21 cellular contexts compared by ENCODE assay signal in the genomic region with DNA sequence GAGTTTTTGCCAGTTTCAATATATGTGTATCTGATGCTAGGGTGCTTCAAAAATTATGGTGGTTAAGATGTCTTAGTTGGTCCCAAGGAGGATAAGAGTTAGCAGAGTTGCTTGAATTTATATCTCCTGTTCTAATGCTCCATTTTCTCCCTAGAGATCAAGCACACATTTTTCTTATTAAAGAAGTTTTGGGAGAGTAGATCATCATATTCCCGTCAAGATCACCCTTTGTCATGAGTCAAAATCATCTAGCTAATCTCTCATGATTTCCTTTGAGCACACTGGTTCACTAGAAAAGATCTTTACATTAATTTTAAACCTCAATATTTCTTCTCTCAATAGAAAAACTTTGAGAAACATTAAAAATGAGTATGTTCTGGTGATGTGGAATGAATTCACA.
"Had no signal": no experiment of that assay in that cellular context is flagged by ENCODE, and none has a peak within 500 bp of the region (broad histone marks: within the 10 kb centered on the region; RNA-seq: fewer than 3 reads in every experiment).

No MANE protein-coding gene starts in this region.

- H3K36me3 ChIP-seq: esophagus muscularis mucosa, gastrocnemius medialis, heart right ventricle, neutrophil, right atrium auricular region, sigmoid colon, suprapubic skin, thyroid gland, vagina had no signal

- H3K27me3 ChIP-seq: esophagus muscularis mucosa, gastrocnemius medialis, heart right ventricle, neutrophil, right atrium auricular region, sigmoid colon, suprapubic skin, thyroid gland, vagina had no signal

- H3K4me1 ChIP-seq: gastrocnemius medialis, heart right ventricle, right atrium auricular region, sigmoid colon, suprapubic skin, thyroid gland, vagina had no signal

- DNase-seq: effector memory CD4-positive, alpha-beta T cell; gastrocnemius medialis; heart right ventricle; hypothalamus; kidney glomerular epithelial cell; mucosa of descending colon; naive thymus-derived CD8-positive, alpha-beta T cell; posterior cingulate gyrus; sigmoid colon; stimulated activated CD4-positive, alpha-beta T cell treated with anti-CD3 and anti-CD28 coated beads, Interleukin-2, amount 100 ng/mL, for 24 hours; stimulated activated CD4-positive, alpha-beta T cell treated with anti-CD3 and anti-CD28 coated beads, Interleukin-4, amount 100 ng/mL, for 4 hours; stimulated activated naive B cell treated with anti-CD40 and anti-IgM and Interleukin-4, amounts not matched to agents 10 μg/mL and 1 μg/mL and 100 μg/mL, for 72 hours; thyroid gland had no signal

- H3K27ac ChIP-seq: epithelial cell of prostate, esophagus muscularis mucosa, gastrocnemius medialis, heart right ventricle, neutrophil, right atrium auricular region, sigmoid colon, skin epidermis, suprapubic skin, thyroid gland, vagina had no signal

- H3K4me3 ChIP-seq: esophagus muscularis mucosa, gastrocnemius medialis, heart right ventricle, mucosa of descending colon, right atrium auricular region, sigmoid colon, skin epidermis, suprapubic skin, thyroid gland, vagina had no signal

- H3K9me3 ChIP-seq: esophagus muscularis mucosa, gastrocnemius medialis, heart right ventricle, mucosa of descending colon, neutrophil, right atrium auricular region, sigmoid colon, suprapubic skin, thyroid gland, vagina had no signal

- ATAC-seq: gastrocnemius medialis; heart right ventricle; left lobe of liver; mucosa of descending colon; naive thymus-derived CD8-positive, alpha-beta T cell; stimulated activated naive B cell treated with anti-CD40 and anti-IgM and Interleukin-4, amounts not matched to agents 10 μg/mL and 1 μg/mL and 100 μg/mL, for 72 hours had no signal
